In genomic region chr4:157221895-157222763, GRCh38 we compare ENCODE assay signal across 9 cellular contexts. TPM values are rescaled to one million over a fixed set of nuclear protein-coding genes. Genes with fewer than 3 reads are reported as not detected.
A peak's percentile ranks its signal among the peaks of the same experiment; 100 is the strongest.
DNase-seq lines count a peak whose midpoint lies in the region; ATAC-seq and TF ChIP-seq lines count a peak whose summit lies in the region.
"Had no signal": no experiment of that assay in that cellular context is flagged by ENCODE, and none has a peak within 500 bp of the region (broad histone marks: within the 10 kb centered on the region; RNA-seq: fewer than 3 reads in every experiment).

No MANE protein-coding gene starts in this region.

- ATAC-seq in RWPE2 (ENCODE audit: low read depth), result peak; percentile 47; the same call in 2 of the 3 replicates
- ATAC-seq in gastrocnemius medialis, result no peak
- no peak for ATAC-seq in HG03025 (IDR thresholded peaks at IDR 0.05; ENCODE audit: low FRiP score, unreplicated experiment)
- ATAC-seq in HG03378 (IDR thresholded peaks at IDR 0.05; ENCODE audit: unreplicated experiment), result no peak
- ATAC-seq in activated CD4-positive, CD25-positive, alpha-beta regulatory T cell treated with anti-CD3 and anti-CD28 coated beads, Interleukin-2, amount 50 U/mL, for 24 hours, result no peak

- in situ Hi-C loops in gastrocnemius medialis (cut with MboI; ENCODE audit: low sequenced_read_pairs in 4 of 4), result loop anchor here in 1 of 4 donors (5.0 to 25.0 kb wide), 2 partner anchors 70 to 740 kb away; no protein-coding TSS in a partner anchor

- H3K9me3 ChIP-seq in RWPE2 (ENCODE audit: severe bottlenecking) (no peaks in the 10 kb centered on the region), right atrium auricular region (no peaks in the 10 kb centered on the region), gastrocnemius medialis (no peaks in the 10 kb centered on the region)

- TF ChIP-seq POLR2A in gastrocnemius medialis (IDR thresholded peaks at IDR 0.05), result no peak

- peaks cover 59% of the 10 kb centered on the region for H3K27me3 ChIP-seq in RWPE2 (ENCODE audit: insufficient read depth, poor library complexity, severe bottlenecking)
- H3K27me3 ChIP-seq in right atrium auricular region, result peaks cover 8 to 10% of the 10 kb centered on the region in 2 donors
- peaks cover 38 to 57% (median 47%) of the 10 kb centered on the region in 3 donors for H3K27me3 ChIP-seq in gastrocnemius medialis

- no peaks in the 10 kb centered on the region for H3K36me3 ChIP-seq in RWPE2 (ENCODE audit: low read depth)
- H3K36me3 ChIP-seq in right atrium auricular region, result no peaks in the 10 kb centered on the region
- H3K36me3 ChIP-seq in gastrocnemius medialis, result no peaks in the 10 kb centered on the region

- DNase-seq in HK-2 (ENCODE audit: unreplicated experiment) (peak; percentile 71), RWPE2 (ENCODE audit: low spot score) (no peak), right atrium auricular region (ENCODE audit: low spot score) (no peak), gastrocnemius medialis (no peak), DMS153 (lab: John Stamatoyannopoulos, UW) (no peak)
- DNase-seq: stimulated activated CD4-positive, alpha-beta T cell treated with anti-CD3 and anti-CD28 coated beads, Interleukin-12 subunit alpha, Interleukin-12 subunit beta, amount 100 ng/mL, for 4 hours had no signal

- peak overlapping the region; percentile 21 for H3K4me3 ChIP-seq in RWPE2 (ENCODE audit: severe bottlenecking)
- peak overlapping the region; percentile 1 to 40 for H3K4me3 ChIP-seq in right atrium auricular region
- H3K4me3 ChIP-seq in gastrocnemius medialis, result peak overlapping the region; percentile 38 to 47 (median 42)

- H3K4me1 ChIP-seq in RWPE2 (ENCODE audit: insufficient read depth, poor library complexity, severe bottlenecking) (no peaks in the 10 kb centered on the region), right atrium auricular region (peaks cover 0 to 18% of the 10 kb centered on the region in 2 donors), gastrocnemius medialis (peaks cover 7 to 11% of the 10 kb centered on the region in 2 donors)

- TF ChIP-seq CTCF in RWPE2 (IDR thresholded peaks at IDR 0.05; ENCODE audit: poor library complexity, severe bottlenecking), result no peak
- TF ChIP-seq CTCF in right atrium auricular region (IDR thresholded peaks at IDR 0.05), result no peak
- no peak for TF ChIP-seq CTCF in gastrocnemius medialis (IDR thresholded peaks at IDR 0.05 in 4 of 5, conservative IDR thresholded peaks at IDR 0.05 in 1 of 5)

- intact Hi-C loops in gastrocnemius medialis (cut with DNase I; ENCODE audit: low total_unique reads), result no loop called here

- no peak overlapping the region for H3K27ac ChIP-seq in RWPE2 (ENCODE audit: poor library complexity, severe bottlenecking)
- H3K27ac ChIP-seq in right atrium auricular region, result no peak overlapping the region
- no peak overlapping the region for H3K27ac ChIP-seq in gastrocnemius medialis

RNA-seq across cellular contexts. Expression of gene GRIA2, which starts 1.6 kb away (rescaled TPM):
- total RNA-seq in right atrium auricular region (not detected), gastrocnemius medialis (not detected)
